Comparison of ENCODE assay signal across 1 cellular context in the genomic region with DNA sequence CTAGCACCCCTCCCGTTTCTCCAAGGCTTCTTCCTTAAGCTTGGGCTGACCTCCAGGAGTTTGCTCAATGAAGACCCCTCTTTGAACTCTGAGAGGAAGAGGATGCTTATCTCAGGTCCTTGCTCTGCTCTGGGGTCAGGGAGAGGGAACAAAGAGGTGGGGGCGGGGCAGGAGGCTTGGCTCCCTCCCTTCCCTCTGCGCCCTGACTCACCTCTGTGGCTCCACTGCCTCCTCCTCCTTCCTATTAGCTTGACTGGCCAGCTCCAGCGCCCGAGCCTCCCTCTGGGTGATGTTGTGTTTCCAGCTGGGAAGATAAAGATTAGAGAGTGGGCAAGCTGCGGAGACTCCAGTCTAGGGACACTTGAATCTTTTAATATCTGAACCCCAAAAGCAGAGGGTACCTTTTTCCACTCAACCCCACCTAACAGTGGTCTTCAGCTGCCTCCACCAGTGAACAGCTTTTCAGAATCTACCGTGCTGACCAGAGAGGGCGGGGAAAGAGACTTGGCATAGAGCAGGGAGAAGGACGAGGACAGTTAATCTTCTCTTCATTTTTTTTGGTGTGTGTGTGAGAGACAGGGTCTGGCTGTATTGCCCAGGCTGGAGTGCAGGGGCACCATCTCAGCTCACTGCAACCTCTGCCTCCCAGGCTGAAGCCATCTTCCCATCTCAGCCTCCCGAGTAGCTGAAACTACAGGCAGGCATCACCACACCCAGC.
A peak's percentile ranks its signal among the peaks of the same experiment; 100 is the strongest.
TF ChIP-seq lines count a peak whose summit lies in the region.

No MANE protein-coding gene starts in this region.

TF ChIP-seq in HepG2, 621 proteins besides CTCF, POLR2A, EP300 and RAD21 (continued from another document and continues in another):
- TF ChIP-seq ZNF281 (CRISPR knock-in tag; IDR thresholded peaks at IDR 0.05; ENCODE audit: borderline replicate concordance) (peak; percentile 86; the same call in 1 of the 2 replicates), ZNF263 (CRISPR knock-in tag; IDR thresholded peaks at IDR 0.05) (peak; percentile 63; the same call in 1 of the 2 replicates), LCORL (IDR thresholded peaks at IDR 0.05) (no peak), LCORL (CRISPR knock-in tag; IDR thresholded peaks at IDR 0.05) (peak; percentile 73; the same call in 1 of the 2 replicates), MAFF (IDR thresholded peaks at IDR 0.05; ENCODE audit: low read depth, low read length) (no peak), ZBTB7B (CRISPR knock-in tag; IDR thresholded peaks at IDR 0.05) (peak; percentile 10; the same call in 1 of the 2 replicates), ZMYM3 (CRISPR knock-in tag; IDR thresholded peaks at IDR 0.05) (0 out of 2 replicates have a peak, but pooled peaks have one; percentile 75), TCF7 (IDR thresholded peaks at IDR 0.05; ENCODE audit: low read depth) (peak; percentile 74), RXRA (CRISPR knock-in tag; IDR thresholded peaks at IDR 0.05) (peak; percentile 83; the same call in 1 of the 2 replicates), KDM1A (CRISPR knock-in tag; IDR thresholded peaks at IDR 0.05) (no peak), CEBPB (IDR thresholded peaks at IDR 0.05; ENCODE audit: borderline replicate concordance, low read depth, low read length) (no peak), ISL2 (CRISPR knock-in tag; IDR thresholded peaks at IDR 0.05) (0 out of 2 replicates have a peak, but pooled peaks have one; percentile 15), TFAP4 (IDR thresholded peaks at IDR 0.05; ENCODE audit: borderline replicate concordance, low read depth) (peak; percentile 19; the same call in 1 of the 2 replicates), PHF5A (CRISPR knock-in tag; IDR thresholded peaks at IDR 0.05; ENCODE audit: low read depth, unreplicated experiment) (peak; percentile 8), NR2C2 (CRISPR knock-in tag; IDR thresholded peaks at IDR 0.05; ENCODE audit: borderline replicate concordance) (peak; percentile 12; the same call in 1 of the 2 replicates), XRCC5 (optimal IDR thresholded peaks at IDR 0.05; ENCODE audit: low read length) (peak; percentile 52), RARA (CRISPR knock-in tag; IDR thresholded peaks at IDR 0.05) (peak; percentile 85), HOXA5 (CRISPR knock-in tag; IDR thresholded peaks at IDR 0.05) (peak; percentile 56; the same call in 1 of the 2 replicates)
- TF ChIP-seq, protein P1, sequence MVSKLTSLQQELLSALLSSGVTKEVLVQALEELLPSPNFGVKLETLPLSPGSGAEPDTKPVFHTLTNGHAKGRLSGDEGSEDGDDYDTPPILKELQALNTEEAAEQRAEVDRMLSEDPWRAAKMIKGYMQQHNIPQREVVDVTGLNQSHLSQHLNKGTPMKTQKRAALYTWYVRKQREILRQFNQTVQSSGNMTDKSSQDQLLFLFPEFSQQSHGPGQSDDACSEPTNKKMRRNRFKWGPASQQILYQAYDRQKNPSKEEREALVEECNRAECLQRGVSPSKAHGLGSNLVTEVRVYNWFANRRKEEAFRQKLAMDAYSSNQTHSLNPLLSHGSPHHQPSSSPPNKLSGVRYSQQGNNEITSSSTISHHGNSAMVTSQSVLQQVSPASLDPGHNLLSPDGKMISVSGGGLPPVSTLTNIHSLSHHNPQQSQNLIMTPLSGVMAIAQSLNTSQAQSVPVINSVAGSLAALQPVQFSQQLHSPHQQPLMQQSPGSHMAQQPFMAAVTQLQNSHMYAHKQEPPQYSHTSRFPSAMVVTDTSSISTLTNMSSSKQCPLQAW (CRISPR knock-in tag; IDR thresholded peaks at IDR 0.05) = peak; percentile 15; the same call in 1 of the 2 replicates
- TF ChIP-seq, protein P2, sequence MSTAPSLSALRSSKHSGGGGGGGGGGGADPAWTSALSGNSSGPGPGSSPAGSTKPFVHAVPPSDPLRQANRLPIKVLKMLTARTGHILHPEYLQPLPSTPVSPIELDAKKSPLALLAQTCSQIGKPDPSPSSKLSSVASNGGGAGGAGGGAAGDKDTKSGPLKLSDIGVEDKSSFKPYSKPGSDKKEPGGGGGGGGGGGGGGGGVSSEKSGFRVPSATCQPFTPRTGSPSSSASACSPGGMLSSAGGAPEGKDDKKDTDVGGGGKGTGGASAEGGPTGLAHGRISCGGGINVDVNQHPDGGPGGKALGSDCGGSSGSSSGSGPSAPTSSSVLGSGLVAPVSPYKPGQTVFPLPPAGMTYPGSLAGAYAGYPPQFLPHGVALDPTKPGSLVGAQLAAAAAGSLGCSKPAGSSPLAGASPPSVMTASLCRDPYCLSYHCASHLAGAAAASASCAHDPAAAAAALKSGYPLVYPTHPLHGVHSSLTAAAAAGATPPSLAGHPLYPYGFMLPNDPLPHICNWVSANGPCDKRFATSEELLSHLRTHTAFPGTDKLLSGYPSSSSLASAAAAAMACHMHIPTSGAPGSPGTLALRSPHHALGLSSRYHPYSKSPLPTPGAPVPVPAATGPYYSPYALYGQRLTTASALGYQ (CRISPR knock-in tag; IDR thresholded peaks at IDR 0.05) = no peak
- TF ChIP-seq, protein P3, sequence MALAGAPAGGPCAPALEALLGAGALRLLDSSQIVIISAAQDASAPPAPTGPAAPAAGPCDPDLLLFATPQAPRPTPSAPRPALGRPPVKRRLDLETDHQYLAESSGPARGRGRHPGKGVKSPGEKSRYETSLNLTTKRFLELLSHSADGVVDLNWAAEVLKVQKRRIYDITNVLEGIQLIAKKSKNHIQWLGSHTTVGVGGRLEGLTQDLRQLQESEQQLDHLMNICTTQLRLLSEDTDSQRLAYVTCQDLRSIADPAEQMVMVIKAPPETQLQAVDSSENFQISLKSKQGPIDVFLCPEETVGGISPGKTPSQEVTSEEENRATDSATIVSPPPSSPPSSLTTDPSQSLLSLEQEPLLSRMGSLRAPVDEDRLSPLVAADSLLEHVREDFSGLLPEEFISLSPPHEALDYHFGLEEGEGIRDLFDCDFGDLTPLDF (CRISPR knock-in tag; IDR thresholded peaks at IDR 0.05) = 0 out of 2 replicates have a peak, but pooled peaks have one; percentile 27
- TF ChIP-seq, protein P4, sequence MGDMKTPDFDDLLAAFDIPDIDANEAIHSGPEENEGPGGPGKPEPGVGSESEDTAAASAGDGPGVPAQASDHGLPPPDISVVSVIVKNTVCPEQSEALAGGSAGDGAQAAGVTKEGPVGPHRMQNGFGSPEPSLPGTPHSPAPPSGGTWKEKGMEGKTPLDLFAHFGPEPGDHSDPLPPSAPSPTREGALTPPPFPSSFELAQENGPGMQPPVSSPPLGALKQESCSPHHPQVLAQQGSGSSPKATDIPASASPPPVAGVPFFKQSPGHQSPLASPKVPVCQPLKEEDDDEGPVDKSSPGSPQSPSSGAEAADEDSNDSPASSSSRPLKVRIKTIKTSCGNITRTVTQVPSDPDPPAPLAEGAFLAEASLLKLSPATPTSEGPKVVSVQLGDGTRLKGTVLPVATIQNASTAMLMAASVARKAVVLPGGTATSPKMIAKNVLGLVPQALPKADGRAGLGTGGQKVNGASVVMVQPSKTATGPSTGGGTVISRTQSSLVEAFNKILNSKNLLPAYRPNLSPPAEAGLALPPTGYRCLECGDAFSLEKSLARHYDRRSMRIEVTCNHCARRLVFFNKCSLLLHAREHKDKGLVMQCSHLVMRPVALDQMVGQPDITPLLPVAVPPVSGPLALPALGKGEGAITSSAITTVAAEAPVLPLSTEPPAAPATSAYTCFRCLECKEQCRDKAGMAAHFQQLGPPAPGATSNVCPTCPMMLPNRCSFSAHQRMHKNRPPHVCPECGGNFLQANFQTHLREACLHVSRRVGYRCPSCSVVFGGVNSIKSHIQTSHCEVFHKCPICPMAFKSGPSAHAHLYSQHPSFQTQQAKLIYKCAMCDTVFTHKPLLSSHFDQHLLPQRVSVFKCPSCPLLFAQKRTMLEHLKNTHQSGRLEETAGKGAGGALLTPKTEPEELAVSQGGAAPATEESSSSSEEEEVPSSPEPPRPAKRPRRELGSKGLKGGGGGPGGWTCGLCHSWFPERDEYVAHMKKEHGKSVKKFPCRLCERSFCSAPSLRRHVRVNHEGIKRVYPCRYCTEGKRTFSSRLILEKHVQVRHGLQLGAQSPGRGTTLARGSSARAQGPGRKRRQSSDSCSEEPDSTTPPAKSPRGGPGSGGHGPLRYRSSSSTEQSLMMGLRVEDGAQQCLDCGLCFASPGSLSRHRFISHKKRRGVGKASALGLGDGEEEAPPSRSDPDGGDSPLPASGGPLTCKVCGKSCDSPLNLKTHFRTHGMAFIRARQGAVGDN (CRISPR knock-in tag; IDR thresholded peaks at IDR 0.05) = peak; percentile 35; the same call in 1 of the 2 replicates
- TF ChIP-seq, protein P5, sequence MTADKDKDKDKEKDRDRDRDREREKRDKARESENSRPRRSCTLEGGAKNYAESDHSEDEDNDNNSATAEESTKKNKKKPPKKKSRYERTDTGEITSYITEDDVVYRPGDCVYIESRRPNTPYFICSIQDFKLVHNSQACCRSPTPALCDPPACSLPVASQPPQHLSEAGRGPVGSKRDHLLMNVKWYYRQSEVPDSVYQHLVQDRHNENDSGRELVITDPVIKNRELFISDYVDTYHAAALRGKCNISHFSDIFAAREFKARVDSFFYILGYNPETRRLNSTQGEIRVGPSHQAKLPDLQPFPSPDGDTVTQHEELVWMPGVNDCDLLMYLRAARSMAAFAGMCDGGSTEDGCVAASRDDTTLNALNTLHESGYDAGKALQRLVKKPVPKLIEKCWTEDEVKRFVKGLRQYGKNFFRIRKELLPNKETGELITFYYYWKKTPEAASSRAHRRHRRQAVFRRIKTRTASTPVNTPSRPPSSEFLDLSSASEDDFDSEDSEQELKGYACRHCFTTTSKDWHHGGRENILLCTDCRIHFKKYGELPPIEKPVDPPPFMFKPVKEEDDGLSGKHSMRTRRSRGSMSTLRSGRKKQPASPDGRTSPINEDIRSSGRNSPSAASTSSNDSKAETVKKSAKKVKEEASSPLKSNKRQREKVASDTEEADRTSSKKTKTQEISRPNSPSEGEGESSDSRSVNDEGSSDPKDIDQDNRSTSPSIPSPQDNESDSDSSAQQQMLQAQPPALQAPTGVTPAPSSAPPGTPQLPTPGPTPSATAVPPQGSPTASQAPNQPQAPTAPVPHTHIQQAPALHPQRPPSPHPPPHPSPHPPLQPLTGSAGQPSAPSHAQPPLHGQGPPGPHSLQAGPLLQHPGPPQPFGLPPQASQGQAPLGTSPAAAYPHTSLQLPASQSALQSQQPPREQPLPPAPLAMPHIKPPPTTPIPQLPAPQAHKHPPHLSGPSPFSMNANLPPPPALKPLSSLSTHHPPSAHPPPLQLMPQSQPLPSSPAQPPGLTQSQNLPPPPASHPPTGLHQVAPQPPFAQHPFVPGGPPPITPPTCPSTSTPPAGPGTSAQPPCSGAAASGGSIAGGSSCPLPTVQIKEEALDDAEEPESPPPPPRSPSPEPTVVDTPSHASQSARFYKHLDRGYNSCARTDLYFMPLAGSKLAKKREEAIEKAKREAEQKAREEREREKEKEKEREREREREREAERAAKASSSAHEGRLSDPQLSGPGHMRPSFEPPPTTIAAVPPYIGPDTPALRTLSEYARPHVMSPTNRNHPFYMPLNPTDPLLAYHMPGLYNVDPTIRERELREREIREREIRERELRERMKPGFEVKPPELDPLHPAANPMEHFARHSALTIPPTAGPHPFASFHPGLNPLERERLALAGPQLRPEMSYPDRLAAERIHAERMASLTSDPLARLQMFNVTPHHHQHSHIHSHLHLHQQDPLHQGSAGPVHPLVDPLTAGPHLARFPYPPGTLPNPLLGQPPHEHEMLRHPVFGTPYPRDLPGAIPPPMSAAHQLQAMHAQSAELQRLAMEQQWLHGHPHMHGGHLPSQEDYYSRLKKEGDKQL (CRISPR knock-in tag; IDR thresholded peaks at IDR 0.05; ENCODE audit: low read depth) = no peak
- TF ChIP-seq, protein P6, sequence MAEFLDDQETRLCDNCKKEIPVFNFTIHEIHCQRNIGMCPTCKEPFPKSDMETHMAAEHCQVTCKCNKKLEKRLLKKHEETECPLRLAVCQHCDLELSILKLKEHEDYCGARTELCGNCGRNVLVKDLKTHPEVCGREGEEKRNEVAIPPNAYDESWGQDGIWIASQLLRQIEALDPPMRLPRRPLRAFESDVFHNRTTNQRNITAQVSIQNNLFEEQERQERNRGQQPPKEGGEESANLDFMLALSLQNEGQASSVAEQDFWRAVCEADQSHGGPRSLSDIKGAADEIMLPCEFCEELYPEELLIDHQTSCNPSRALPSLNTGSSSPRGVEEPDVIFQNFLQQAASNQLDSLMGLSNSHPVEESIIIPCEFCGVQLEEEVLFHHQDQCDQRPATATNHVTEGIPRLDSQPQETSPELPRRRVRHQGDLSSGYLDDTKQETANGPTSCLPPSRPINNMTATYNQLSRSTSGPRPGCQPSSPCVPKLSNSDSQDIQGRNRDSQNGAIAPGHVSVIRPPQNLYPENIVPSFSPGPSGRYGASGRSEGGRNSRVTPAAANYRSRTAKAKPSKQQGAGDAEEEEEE (CRISPR knock-in tag; IDR thresholded peaks at IDR 0.05; ENCODE audit: borderline replicate concordance) = 0 out of 2 replicates have a peak, but pooled peaks have one; percentile 52
